Comparison of ENCODE assay signal across 8 cellular contexts in genomic region chr1:9589144-9589718, GRCh38. TPM values are rescaled to one million over a fixed set of nuclear protein-coding genes. Genes with fewer than 3 reads are reported as not detected.
DNase-seq lines count a peak whose midpoint lies in the region; ATAC-seq and TF ChIP-seq lines count a peak whose summit lies in the region.

No MANE protein-coding gene starts in this region.

- peaks cover 36% of the 10 kb centered on the region for H4K20me1 ChIP-seq in osteoblast (ENCODE audit: insufficient read depth, low read length)

- TF ChIP-seq CTCF in fibroblast of villous mesenchyme (IDR thresholded peaks at IDR 0.05; ENCODE audit: insufficient read depth, low read depth, low read length) = no peak
- no peak for TF ChIP-seq CTCF in osteoblast (IDR thresholded peaks at IDR 0.05; ENCODE audit: extremely low read depth, low read depth, low read length)

- H3K4me1 ChIP-seq in osteoblast (ENCODE audit: insufficient read depth, low read length) = peaks cover 19% of the 10 kb centered on the region

- H3K36me3 ChIP-seq in osteoblast (ENCODE audit: insufficient read depth, low read length) = no peaks in the 10 kb centered on the region

- DNase-seq in COLO668 (lab: John Stamatoyannopoulos, UW; ENCODE audit: unreplicated experiment) = peak; percentile 71
- peak; percentile 42 for DNase-seq in M059J (ENCODE audit: low read depth)
- peak; percentile 38 for DNase-seq in activated T-cell treated with anti-CD3 and anti-CD28 coated beads for 48 hours (ENCODE audit: low read depth)
- DNase-seq in fibroblast of villous mesenchyme (ENCODE audit: low read depth) = peak; percentile 48
- DNase-seq in osteoblast (ENCODE audit: insufficient read length, low spot score, missing footprints) = peak; percentile 92
- no peak for DNase-seq in NCI-H774 (lab: John Stamatoyannopoulos, UW)
- DNase-seq in MV-4-11 (lab: John Stamatoyannopoulos, UW) = no peak

- ATAC-seq in GM21619 (IDR thresholded peaks at IDR 0.05; ENCODE audit: unreplicated experiment) = peak; percentile 17

- H3K27ac ChIP-seq in osteoblast (ENCODE audit: low read depth, low read length) = peak overlapping the region; percentile 63

- no peaks in the 10 kb centered on the region for H3K27me3 ChIP-seq in osteoblast (ENCODE audit: insufficient read depth, low read length)

- H2AFZ ChIP-seq in osteoblast (ENCODE audit: low read length) = peak overlapping the region; percentile 72

- peak overlapping the region; percentile 90 for H3K4me2 ChIP-seq in osteoblast (ENCODE audit: insufficient read depth, low read length)

- peaks cover 51% of the 10 kb centered on the region for H3K79me2 ChIP-seq in osteoblast (ENCODE audit: insufficient read depth, low read length)

- no peaks in the 10 kb centered on the region for H3K9me3 ChIP-seq in osteoblast (ENCODE audit: low read depth, low read length)

- H3K4me3 ChIP-seq in fibroblast of villous mesenchyme (ENCODE audit: low read depth, low read length) = peak overlapping the region; percentile 55
- H3K4me3 ChIP-seq in osteoblast (ENCODE audit: insufficient read depth, low read length) = peak overlapping the region; percentile 83

RNA-seq across cellular contexts. Expression of gene TMEM201, which starts 0.5 kb away (rescaled TPM):
- 9.7 and 13.6 TPM in 2 replicates for total RNA-seq in M059J (2014; rRNA removed; shearing (Covaris generic))
- total RNA-seq in fibroblast of villous mesenchyme = 6.8 and 6.9 TPM in 2 replicates
- total RNA-seq in osteoblast = 5.9 and 6.2 TPM in 2 replicates

RNA-seq across cellular contexts. Expression of gene SLC25A33, which starts 50.0 kb away (rescaled TPM):
- 11.3 and 15.5 TPM in 2 replicates for total RNA-seq in M059J (2014; rRNA removed; shearing (Covaris generic))
- 5.5 and 6.5 TPM in 2 replicates for total RNA-seq in fibroblast of villous mesenchyme
- total RNA-seq in osteoblast = 7.2 and 8.0 TPM in 2 replicates

Comparison
In these comparisons a context has a peak if more than half of its experiments do, and no peak if none do; other contexts are left out.
1. DNase-seq: peak in COLO668 (single experiment), M059J (single experiment), activated T-cell treated with anti-CD3 and anti-CD28 coated beads for 48 hours (single experiment), fibroblast of villous mesenchyme (single experiment) and osteoblast (single experiment); none in NCI-H774 (single experiment) and MV-4-11 (single experiment).